Comparison of ENCODE assay signal across 13 cellular contexts in the genomic region with DNA sequence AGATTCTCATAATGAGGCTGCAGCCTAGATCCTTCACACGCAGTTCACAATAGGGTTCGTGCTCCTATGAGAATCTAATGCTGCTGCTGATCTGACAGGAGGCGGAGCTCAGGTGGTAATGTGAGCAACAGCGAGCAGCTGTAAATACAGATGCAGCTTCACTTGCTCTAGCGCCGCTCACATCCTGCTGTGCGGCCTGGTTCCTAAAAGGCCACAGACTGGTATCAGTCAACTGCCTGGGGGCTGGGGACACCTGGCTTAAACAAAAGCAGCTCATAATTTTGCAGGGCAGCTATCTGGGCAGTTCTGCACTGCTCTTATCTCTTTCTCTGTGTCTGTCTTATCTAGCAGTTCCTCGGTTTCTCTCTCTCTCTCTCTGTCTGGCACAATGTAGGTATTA. TPM values are rescaled to one million over a fixed set of nuclear protein-coding genes. Genes with fewer than 3 reads are reported as not detected.
DNase-seq lines count a peak whose midpoint lies in the region; ATAC-seq and TF ChIP-seq lines count a peak whose summit lies in the region.
"Had no signal": no experiment of that assay in that cellular context is flagged by ENCODE, and none has a peak within 500 bp of the region (broad histone marks: within the 10 kb centered on the region; RNA-seq: fewer than 3 reads in every experiment).

No MANE protein-coding gene starts in this region.

- H4K20me1 ChIP-seq in hepatocyte (ENCODE audit: insufficient read depth, poor library complexity, severe bottlenecking) = no peaks in the 10 kb centered on the region

- H3K79me2 ChIP-seq in hepatocyte = no peaks in the 10 kb centered on the region

- no peaks in the 10 kb centered on the region for H3K9me2 ChIP-seq in hepatocyte (replicated peaks; ENCODE audit: insufficient read depth)

- H3K27ac ChIP-seq in SJCRH30 (no peak overlapping the region), hepatocyte (no peak overlapping the region), right atrium auricular region (no peak overlapping the region)
- H3K27ac ChIP-seq: cardiac muscle cell, left lung, psoas muscle had no signal

- H3K9me3 ChIP-seq in SJCRH30 (replicated peaks) = no peaks in the 10 kb centered on the region
- H3K9me3 ChIP-seq in hepatocyte (ENCODE audit: low read depth) = no peaks in the 10 kb centered on the region
- H3K9me3 ChIP-seq in right atrium auricular region = no peaks in the 10 kb centered on the region

- no peak for TF ChIP-seq CTCF in hepatocyte (IDR thresholded peaks at IDR 0.05; ENCODE audit: poor library complexity)
- no peak for TF ChIP-seq CTCF in right atrium auricular region (IDR thresholded peaks at IDR 0.05)

- H3K4me1 ChIP-seq in SJCRH30 (no peaks in the 10 kb centered on the region), hepatocyte (ENCODE audit: insufficient read depth) (no peaks in the 10 kb centered on the region), right atrium auricular region (no peaks in the 10 kb centered on the region)
- H3K4me1 ChIP-seq: left lung, psoas muscle had no signal

- no peaks in the 10 kb centered on the region for H3K36me3 ChIP-seq in SJCRH30
- no peaks in the 10 kb centered on the region for H3K36me3 ChIP-seq in hepatocyte (replicated peaks; ENCODE audit: insufficient read depth, low read depth)
- no peaks in the 10 kb centered on the region for H3K36me3 ChIP-seq in right atrium auricular region
- H3K36me3 ChIP-seq: cardiac muscle cell, left lung had no signal

- no peak overlapping the region for H3K4me2 ChIP-seq in hepatocyte

- peak; percentile 79 for ATAC-seq in HG03095 (IDR thresholded peaks at IDR 0.05; ENCODE audit: unreplicated experiment)
- peak; percentile 52 for ATAC-seq in stimulated activated naive CD8-positive, alpha-beta T cell treated with anti-CD3 and anti-CD28 coated beads, Interleukin-15, Interleukin-2, amounts not matched to agents 100 U/mL and 50 U/mL, for 24 hours
- ATAC-seq: left lung, Panc1, psoas muscle had no signal

- H2AFZ ChIP-seq in hepatocyte = no peak overlapping the region

- H3K4me3 ChIP-seq in SJCRH30 (no peak overlapping the region), hepatocyte (no peak overlapping the region), right atrium auricular region (no peak overlapping the region)
- H3K4me3 ChIP-seq: cardiac muscle cell, left lung, psoas muscle had no signal

- H3K27me3 ChIP-seq in SJCRH30 (no peaks in the 10 kb centered on the region), hepatocyte (no peaks in the 10 kb centered on the region), right atrium auricular region (no peaks in the 10 kb centered on the region)
- H3K27me3 ChIP-seq: cardiac muscle cell, left lung had no signal

- WGBS in hepatocyte (ENCODE audit: low lambda C conversion rate, missing lambda C conversion rate) = 77% methylated on average over 8 of the region's 8 CpGs

- peak; percentile 42 for DNase-seq in stimulated activated CD4-positive, alpha-beta T cell treated with anti-CD3 and anti-CD28 coated beads, Interleukin-15, amount 100 ng/mL, for 24 hours
- no peak for DNase-seq in stimulated activated CD4-positive, alpha-beta T cell treated with anti-CD3 and anti-CD28 coated beads, Interleukin-4, amount 100 ng/mL, for 24 hours
- DNase-seq in SJCRH30 = peak; percentile 14 to 42
- peak; percentile 29 for DNase-seq in stimulated activated naive CD8-positive, alpha-beta T cell treated with anti-CD3 and anti-CD28 coated beads, Interleukin-15, Interleukin-2, amounts not matched to agents 100 U/mL and 50 U/mL, for 24 hours
- no peak for DNase-seq in NCI-H2227 (lab: John Stamatoyannopoulos, UW; ENCODE audit: unreplicated experiment)
- no peak for DNase-seq in hepatocyte (ENCODE audit: low spot score)
- no peak for DNase-seq in right atrium auricular region (ENCODE audit: low spot score)
- DNase-seq: C1 segment of cervical spinal cord, left lung, psoas muscle had no signal

RNA-seq across cellular contexts. Expression of a gene that starts 20.4 kb away (rescaled TPM):
- 0.10 TPM in 1 of 2 replicates, not detected in the other for total RNA-seq in SJCRH30 (2014; rRNA removed; shearing (Covaris generic))
- 0.07 and 0.16 TPM in 2 replicates for total RNA-seq in hepatocyte
- polyA plus RNA-seq in hepatocyte = not detected in 2 replicates
- 1 to 10 TPM in 1 of 2 donors, under 1 TPM in 1; 0.22 to 1.3 TPM for total RNA-seq in right atrium auricular region
- polyA plus RNA-seq: cardiac muscle cell had no signal

Comparison
In these comparisons a context has a peak if more than half of its experiments do, and no peak if none do; other contexts are left out.
1. DNase-seq: peak in stimulated activated CD4-positive, alpha-beta T cell treated with anti-CD3 and anti-CD28 coated beads, Interleukin-15, amount 100 ng/mL, for 24 hours (single experiment), SJCRH30 (2 of 2) and stimulated activated naive CD8-positive, alpha-beta T cell treated with anti-CD3 and anti-CD28 coated beads, Interleukin-15, Interleukin-2, amounts not matched to agents 100 U/mL and 50 U/mL, for 24 hours (single experiment); none in stimulated activated CD4-positive, alpha-beta T cell treated with anti-CD3 and anti-CD28 coated beads, Interleukin-4, amount 100 ng/mL, for 24 hours (single experiment), NCI-H2227 (single experiment), hepatocyte (single experiment) and right atrium auricular region (single experiment).